Comparison of ENCODE assay signal across 10 cellular contexts in the genomic region with DNA sequence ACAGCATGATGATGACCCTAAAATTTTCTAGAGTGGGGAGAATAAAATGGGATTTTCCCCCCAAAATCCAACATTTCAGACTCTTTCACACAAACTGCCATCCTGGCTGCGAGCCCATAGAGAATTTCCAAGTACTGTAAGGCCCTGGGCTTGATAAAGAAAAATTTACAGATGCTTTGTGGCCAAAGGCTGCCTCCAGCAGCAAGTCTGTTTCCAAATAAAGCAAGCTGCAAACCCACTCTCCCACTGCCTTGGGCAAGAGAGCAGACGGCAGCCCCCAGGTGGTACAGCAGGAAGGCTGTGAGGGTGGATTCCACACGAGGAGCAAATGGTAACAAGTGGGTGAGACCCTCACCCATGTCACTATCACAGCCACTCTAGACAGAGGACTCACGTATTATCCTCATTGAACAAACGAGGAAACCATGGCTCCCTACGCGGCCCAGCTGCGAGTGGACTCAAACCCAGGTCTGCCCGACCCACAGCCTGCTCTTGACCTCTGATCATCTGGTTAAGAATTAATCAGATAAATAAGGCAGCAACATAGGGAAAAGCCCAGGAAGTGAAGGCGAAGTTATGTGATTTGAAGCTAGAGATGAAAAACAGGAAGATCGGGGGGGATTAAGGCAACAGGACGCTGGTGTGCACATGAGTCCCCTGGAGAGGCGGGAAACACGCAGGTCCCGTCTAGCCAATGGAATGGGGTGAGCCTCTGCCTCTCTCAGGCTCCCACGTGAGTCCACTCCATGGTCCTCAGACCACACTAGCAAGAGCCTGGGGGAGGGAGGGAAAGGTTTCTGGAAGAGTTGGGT.
DNase-seq lines count a peak whose midpoint lies in the region; ATAC-seq and TF ChIP-seq lines count a peak whose summit lies in the region.
"Had no signal": no experiment of that assay in that cellular context is flagged by ENCODE, and none has a peak within 500 bp of the region (broad histone marks: within the 10 kb centered on the region; RNA-seq: fewer than 3 reads in every experiment).

No MANE protein-coding gene starts in this region.

- H3K27ac ChIP-seq in DND-41 (ENCODE audit: low read length) (peak overlapping the region; percentile 60), SK-N-MC (peak overlapping the region; percentile 58; the same call in 1 of the 2 replicates)
- H3K27ac ChIP-seq in effector memory CD4-positive, alpha-beta T cell (ENCODE audit: insufficient read depth, low read length, poor library complexity, severe bottlenecking): peak overlapping the region; percentile 51
- H3K27ac ChIP-seq: left ventricle myocardium inferior, SJSA1 had no signal

- H3K4me1 Mint-ChIP-seq in nephron progenitor cell: peaks cover 54% of the 10 kb centered on the region

- H3K27ac Mint-ChIP-seq in nephron progenitor cell: peak overlapping the region; percentile 66

- H3K4me3 Mint-ChIP-seq in nephron progenitor cell: no peak overlapping the region

- peaks cover 19% of the 10 kb centered on the region for H3K36me3 Mint-ChIP-seq in nephron progenitor cell (ENCODE audit: low read depth)

- ATAC-seq in DND-41 (ENCODE audit: insufficient read depth, low read depth) (peak; percentile 63), GM21723 (IDR thresholded peaks at IDR 0.05; ENCODE audit: unreplicated experiment) (no peak), GM21737 (IDR thresholded peaks at IDR 0.05; ENCODE audit: unreplicated experiment) (no peak)

- H3K9me3 ChIP-seq in DND-41 (ENCODE audit: insufficient read depth, low read length, severe bottlenecking) (no peaks in the 10 kb centered on the region), SK-N-MC (ENCODE audit: low read depth, low read length) (no peaks in the 10 kb centered on the region)
- no peaks in the 10 kb centered on the region for H3K9me3 ChIP-seq in effector memory CD4-positive, alpha-beta T cell (ENCODE audit: control insufficient read depth, low read length)
- H3K9me3 ChIP-seq: left ventricle myocardium inferior, SJSA1 had no signal

- no peaks in the 10 kb centered on the region for H3K27me3 Mint-ChIP-seq in nephron progenitor cell (ENCODE audit: low read depth, poor library complexity)

- no peaks in the 10 kb centered on the region for H3K9me3 Mint-ChIP-seq in nephron progenitor cell

- peak overlapping the region; percentile 51 for H3K4me2 ChIP-seq in DND-41 (ENCODE audit: insufficient read depth, low read length)

- 0 out of 2 replicates have a peak overlapping the region, but pooled peaks have one; percentile 6 for H2AFZ ChIP-seq in DND-41 (ENCODE audit: low read depth, low read length)

- peaks cover 29% of the 10 kb centered on the region for H3K4me1 ChIP-seq in DND-41 (ENCODE audit: insufficient read depth, low read length)
- peaks cover 21% of the 10 kb centered on the region for H3K4me1 ChIP-seq in effector memory CD4-positive, alpha-beta T cell (ENCODE audit: control insufficient read depth, insufficient read depth, low read length, poor library complexity, severe bottlenecking)
- H3K4me1 ChIP-seq: left ventricle myocardium inferior had no signal

- H3K9ac ChIP-seq in DND-41 (ENCODE audit: low read depth, low read length): peak overlapping the region; percentile 20; the same call in 1 of the 2 replicates
- H3K9ac ChIP-seq in SK-N-MC (ENCODE audit: insufficient read length): peak overlapping the region; percentile 23

- 0 out of 2 replicates have a peak, but pooled peaks cover 11% of the 10 kb centered on the region for H4K20me1 ChIP-seq in DND-41 (ENCODE audit: insufficient read depth, low read length)

- H3K27me3 ChIP-seq in DND-41 (ENCODE audit: insufficient read depth, low read length, poor library complexity): no peaks in the 10 kb centered on the region
- H3K27me3 ChIP-seq in effector memory CD4-positive, alpha-beta T cell (replicated peaks; ENCODE audit: control insufficient read depth, insufficient read depth, low read length, poor library complexity, severe bottlenecking): no peaks in the 10 kb centered on the region
- H3K27me3 ChIP-seq: SJSA1 had no signal

- no peaks in the 10 kb centered on the region for H3K79me2 ChIP-seq in DND-41 (ENCODE audit: insufficient read depth, low read length)

- TF ChIP-seq CTCF in DND-41 (IDR thresholded peaks at IDR 0.05; ENCODE audit: borderline replicate concordance, extremely low read depth, low read length, poor library complexity, severe bottlenecking) (no peak), nephron progenitor cell (IDR thresholded peaks at IDR 0.05) (no peak)

- DNase-seq in DND-41 (peak; percentile 56), SK-N-MC (ENCODE audit: low read depth, low spot score) (no peak), nephron progenitor cell (no peak), NCI-H2081 treated with DMSO at 0.1 percent for 48 hours (lab: John Stamatoyannopoulos, UW) (no peak)
- no peak for DNase-seq in effector memory CD4-positive, alpha-beta T cell
- DNase-seq: left ventricle myocardium inferior, NCI-H2107 had no signal

- no peaks in the 10 kb centered on the region for H3K36me3 ChIP-seq in DND-41 (ENCODE audit: insufficient read depth, low read length)
- no peaks in the 10 kb centered on the region for H3K36me3 ChIP-seq in SK-N-MC (ENCODE audit: insufficient read depth, low read length)
- peaks cover 4% of the 10 kb centered on the region for H3K36me3 ChIP-seq in effector memory CD4-positive, alpha-beta T cell (ENCODE audit: control insufficient read depth, insufficient read depth, low read length)

- H3K4me3 ChIP-seq in DND-41 (ENCODE audit: low read depth in 1 of 2, low read length in 2 of 2): peak overlapping the region in 1 of 2 experiments; percentile 10; a peak in 2 of 4 replicates
- peak overlapping the region; percentile 43; the same call in 1 of the 2 replicates for H3K4me3 ChIP-seq in SK-N-MC
- no peak overlapping the region for H3K4me3 ChIP-seq in effector memory CD4-positive, alpha-beta T cell (ENCODE audit: insufficient read depth, low read depth, low read length, poor library complexity, severe bottlenecking)
- H3K4me3 ChIP-seq: left ventricle myocardium inferior, SJSA1 had no signal
